In genomic region chr5:73498057-73498992, GRCh38 we compare ENCODE assay signal across 7 cellular contexts.
DNase-seq lines count a peak whose midpoint lies in the region; ATAC-seq and TF ChIP-seq lines count a peak whose summit lies in the region.

BTF3 (plus strand) TSS chr5:73498442; CDS start chr5:73498668, 226 bp downstream.

- TF ChIP-seq CTCF in astrocyte of the cerebellum (IDR thresholded peaks at IDR 0.05; ENCODE audit: low read depth, low read length, missing control alignments) (no peak), retinal pigment epithelial cell (conservative IDR thresholded peaks at IDR 0.05; ENCODE audit: low read depth, low read length) (no peak)

- TF ChIP-seq POLR2A in GM18505 (IDR thresholded peaks at IDR 0.05; ENCODE audit: borderline replicate concordance, extremely low read depth, insufficient read depth, insufficient read length) = peak; percentile 96

- in situ Hi-C loops in astrocyte of the cerebellum (cut with HindIII; ENCODE audit: low sequenced_read_pairs) = no loop called here

- H3K4me3 ChIP-seq in astrocyte of the cerebellum (ENCODE audit: low read depth, low read length) (peak within 1 kb of the TSS; percentile 90), retinal pigment epithelial cell (ENCODE audit: low read length) (peak within 1 kb of the TSS; percentile 89)

- ATAC-seq in GM18505 (IDR thresholded peaks at IDR 0.05; ENCODE audit: unreplicated experiment) (peak; percentile 94), HG02973 (IDR thresholded peaks at IDR 0.05; ENCODE audit: unreplicated experiment) (peak; percentile 92)

- DNase-seq in NCI-H2029 (lab: John Stamatoyannopoulos, UW) (peak; percentile 96), T-helper 22 cell (ENCODE audit: low read depth) (peak; percentile 87), astrocyte of the cerebellum (ENCODE audit: low read depth) (peak; percentile 92), hippocampal formation (lab: John Stamatoyannopoulos, UW) (peak; percentile 93 to 97), retinal pigment epithelial cell (ENCODE audit: low read depth) (peak; percentile 92)

Comparison
In these comparisons a context has a peak if more than half of its experiments do, and no peak if none do; other contexts are left out.
1. Peak in every context shown above with its lines: DNase-seq, ATAC-seq and H3K4me3 ChIP-seq.